In genomic region chr2:199019898-199020507, GRCh38 we compare ENCODE assay signal across 8 cellular contexts.
DNase-seq lines count a peak whose midpoint lies in the region; ATAC-seq and TF ChIP-seq lines count a peak whose summit lies in the region.

No MANE protein-coding gene starts in this region.

- H3K27me3 ChIP-seq in DND-41 (ENCODE audit: insufficient read depth, low read length, poor library complexity), result no peaks in the 10 kb centered on the region

- no peak overlapping the region for H3K4me3 ChIP-seq in DND-41 (ENCODE audit: low read depth in 1 of 2, low read length in 2 of 2)

- no peak for ATAC-seq in DND-41 (ENCODE audit: insufficient read depth, low read depth)
- ATAC-seq in HG03432 (IDR thresholded peaks at IDR 0.05; ENCODE audit: unreplicated experiment), result peak; percentile 58

- no peaks in the 10 kb centered on the region for H3K36me3 ChIP-seq in DND-41 (ENCODE audit: insufficient read depth, low read length)

- no peak overlapping the region for H2AFZ ChIP-seq in DND-41 (ENCODE audit: low read depth, low read length)

- no peaks in the 10 kb centered on the region for H4K20me1 ChIP-seq in DND-41 (ENCODE audit: insufficient read depth, low read length)

- H3K27ac ChIP-seq in DND-41 (ENCODE audit: low read length), result no peak overlapping the region

- H3K4me2 ChIP-seq in DND-41 (ENCODE audit: insufficient read depth, low read length), result no peak overlapping the region

- peak; percentile 22 for TF ChIP-seq CTCF in DND-41 (IDR thresholded peaks at IDR 0.05; ENCODE audit: borderline replicate concordance, extremely low read depth, low read length, poor library complexity, severe bottlenecking)

- DNase-seq in DND-41, result no peak
- DNase-seq in RKO (ENCODE audit: low spot score), result peak; percentile 62
- peak; percentile 2 for DNase-seq in hepatic stellate cell (ENCODE audit: low spot score)
- DNase-seq in activated CD4-positive, alpha-beta T cell treated with anti-CD3 and anti-CD28 coated beads for 1 hour, result no peak
- no peak for DNase-seq in midbrain (lab: John Stamatoyannopoulos, UW)
- no peak for DNase-seq in stimulated activated CD4-positive, alpha-beta T cell treated with anti-CD3 and anti-CD28 coated beads, Interleukin-2, amount 100 ng/mL, for 24 hours
- no peak for DNase-seq in T-helper 1 cell

- no peaks in the 10 kb centered on the region for H3K4me1 ChIP-seq in DND-41 (ENCODE audit: insufficient read depth, low read length)

- H3K9me3 ChIP-seq in DND-41 (ENCODE audit: insufficient read depth, low read length, severe bottlenecking), result no peaks in the 10 kb centered on the region

- H3K9ac ChIP-seq in DND-41 (ENCODE audit: low read depth, low read length), result no peak overlapping the region

- H3K79me2 ChIP-seq in DND-41 (ENCODE audit: insufficient read depth, low read length), result no peaks in the 10 kb centered on the region

Comparison
In these comparisons a context has a peak if more than half of its experiments do, and no peak if none do; other contexts are left out.
1. DNase-seq: peak in RKO (single experiment) and hepatic stellate cell (single experiment); none in DND-41 (single experiment), activated CD4-positive, alpha-beta T cell treated with anti-CD3 and anti-CD28 coated beads for 1 hour (single experiment), midbrain (single experiment), stimulated activated CD4-positive, alpha-beta T cell treated with anti-CD3 and anti-CD28 coated beads, Interleukin-2, amount 100 ng/mL, for 24 hours (0 of 2) and T-helper 1 cell (0 of 5).